In genomic region chr2:36409971-36410370, GRCh38 we compare ENCODE assay signal across 26 cellular contexts. TPM values are rescaled to one million over a fixed set of nuclear protein-coding genes. Genes with fewer than 3 reads are reported as not detected.
DNase-seq lines count a peak whose midpoint lies in the region; ATAC-seq, FAIRE-seq and TF ChIP-seq lines count a peak whose summit lies in the region.
"Had no signal": no experiment of that assay in that cellular context is flagged by ENCODE, and none has a peak within 500 bp of the region (broad histone marks: within the 10 kb centered on the region; RNA-seq: fewer than 3 reads in every experiment).

No MANE protein-coding gene starts in this region.

- H3K27me3 Mint-ChIP-seq in astrocyte (ENCODE audit: low read depth, unreplicated experiment) = no peaks in the 10 kb centered on the region
- H3K27me3 Mint-ChIP-seq: activated CD8-positive, alpha-beta memory T cell treated with anti-CD3 and anti-CD28 coated beads, Interleukin-2, amount 10 ng/mL, durations not matched to agents 7 days and 5 days had no signal

- no peak overlapping the region for H3K4me3 ChIP-seq in heart left ventricle
- no peak overlapping the region for H3K4me3 ChIP-seq in astrocyte (ENCODE audit: insufficient read depth, low read depth, low read length)
- H3K4me3 ChIP-seq in suprapubic skin = no peak overlapping the region
- H3K4me3 ChIP-seq: body of pancreas, smooth muscle cell, stomach, uterus had no signal

- H3K4me1 Mint-ChIP-seq in astrocyte (ENCODE audit: low read depth, unreplicated experiment) = peaks cover 72% of the 10 kb centered on the region
- H3K4me1 Mint-ChIP-seq: activated CD8-positive, alpha-beta memory T cell treated with anti-CD3 and anti-CD28 coated beads, Interleukin-2, amount 10 ng/mL, durations not matched to agents 7 days and 5 days had no signal

- H3K79me2 ChIP-seq in astrocyte (ENCODE audit: insufficient read depth, low read length) = peaks cover 99% of the 10 kb centered on the region

- no peak for TF ChIP-seq CTCF in heart left ventricle (IDR thresholded peaks at IDR 0.05)
- TF ChIP-seq CTCF in astrocyte (IDR thresholded peaks at IDR 0.05; ENCODE audit: insufficient read depth, low read depth, low read length) = no peak
- TF ChIP-seq CTCF in suprapubic skin (IDR thresholded peaks at IDR 0.05) = no peak
- no peak for TF ChIP-seq CTCF in omental fat pad (IDR thresholded peaks at IDR 0.05)

- no peaks in the 10 kb centered on the region for H3K27me3 ChIP-seq in heart left ventricle
- H3K27me3 ChIP-seq in astrocyte (ENCODE audit: insufficient read depth, low read length) = no peaks in the 10 kb centered on the region
- no peaks in the 10 kb centered on the region for H3K27me3 ChIP-seq in suprapubic skin
- H3K27me3 ChIP-seq: body of pancreas, stomach, uterus had no signal

- H3K36me3 Mint-ChIP-seq in astrocyte (ENCODE audit: low read depth, unreplicated experiment) = peaks cover 2% of the 10 kb centered on the region
- H3K36me3 Mint-ChIP-seq: activated CD8-positive, alpha-beta memory T cell treated with anti-CD3 and anti-CD28 coated beads, Interleukin-2, amount 10 ng/mL, durations not matched to agents 7 days and 5 days; activated naive CD8-positive, alpha-beta T cell; mesothelial cell of epicardium had no signal

- no peak for ATAC-seq in heart left ventricle
- no peak for ATAC-seq in Right ventricle myocardium inferior
- ATAC-seq in omental fat pad (ENCODE audit: low FRiP score) = no peak
- ATAC-seq: activated CD8-positive, alpha-beta memory T cell treated with anti-CD3 and anti-CD28 coated beads, Interleukin-2, amount 10 ng/mL, durations not matched to agents 7 days and 5 days; body of pancreas had no signal

- no peaks in the 10 kb centered on the region for H3K9me3 Mint-ChIP-seq in astrocyte (ENCODE audit: unreplicated experiment)
- H3K9me3 Mint-ChIP-seq: mesothelial cell of epicardium, nephron had no signal

- no peak for DNase-seq in heart left ventricle
- DNase-seq in Right ventricle myocardium inferior (ENCODE audit: missing footprints) = no peak
- DNase-seq in astrocyte (ENCODE audit: low read depth) = no peak
- peak; percentile 56 for DNase-seq in kidney glomerular epithelial cell (lab: John Stamatoyannopoulos, UW)
- DNase-seq in suprapubic skin (ENCODE audit: low spot score in 2 of 2) = no peak
- no peak for DNase-seq in omental fat pad (ENCODE audit: low spot score)
- no peak for DNase-seq in HTR-8/SVneo (ENCODE audit: insufficient read length, low spot score)
- DNase-seq in stimulated activated CD4-positive, alpha-beta T cell treated with anti-CD3 and anti-CD28 coated beads, Interleukin-4, amount 100 ng/mL, for 4 hours = no peak
- DNase-seq: 8988T; activated CD4-positive, alpha-beta T cell treated with anti-CD3 and anti-CD28 coated beads for 48 hours; activated CD8-positive, alpha-beta memory T cell treated with anti-CD3 and anti-CD28 coated beads, Interleukin-2, amount 10 ng/mL, durations not matched to agents 7 days and 5 days; body of pancreas; Calu3; foreskin melanocyte; HCEC 1CT; NCI-H1417; NCI-H2107; NCI-H524 treated with DMSO at 0.1 percent for 48 hours; stimulated activated CD4-positive, alpha-beta T cell treated with anti-CD3 and anti-CD28 coated beads, Interleukin-4, amount 100 ng/mL, for 1 hour; stomach; uterus had no signal

- TF ChIP-seq POLR2A in heart left ventricle (IDR thresholded peaks at IDR 0.05) (no peak), suprapubic skin (IDR thresholded peaks at IDR 0.05) (no peak)

- FAIRE-seq in astrocyte (lab: Jason Lieb, UNC) (peak; percentile 5), HTR-8/SVneo (lab: Jason Lieb, UNC) (no peak)

- H3K9ac ChIP-seq in astrocyte (ENCODE audit: low read length) = peak overlapping the region; percentile 3

- no peak overlapping the region for H3K4me3 Mint-ChIP-seq in astrocyte (ENCODE audit: unreplicated experiment)
- H3K4me3 Mint-ChIP-seq: activated CD8-positive, alpha-beta memory T cell treated with anti-CD3 and anti-CD28 coated beads, Interleukin-2, amount 10 ng/mL, durations not matched to agents 7 days and 5 days; activated naive CD8-positive, alpha-beta T cell; mesothelial cell of epicardium; nephron had no signal

- H3K36me3 ChIP-seq in heart left ventricle = no peaks in the 10 kb centered on the region
- H3K36me3 ChIP-seq in astrocyte (ENCODE audit: insufficient read depth, low read length) = no peaks in the 10 kb centered on the region
- H3K36me3 ChIP-seq in suprapubic skin = no peaks in the 10 kb centered on the region
- H3K36me3 ChIP-seq: stomach, uterus had no signal

- no peak for TF ChIP-seq EP300 in suprapubic skin (IDR thresholded peaks at IDR 0.05)

- H2AFZ ChIP-seq in astrocyte (ENCODE audit: low read depth, low read length) = no peak overlapping the region

- H3K4me2 ChIP-seq in astrocyte (ENCODE audit: low read length) = no peak overlapping the region
- H3K4me2 ChIP-seq: smooth muscle cell had no signal

- H3K9me3 ChIP-seq in heart left ventricle (no peaks in the 10 kb centered on the region), astrocyte (ENCODE audit: insufficient read depth, low read depth, low read length) (no peaks in the 10 kb centered on the region), suprapubic skin (no peaks in the 10 kb centered on the region)
- H3K9me3 ChIP-seq: body of pancreas, stomach, uterus had no signal

- H3K27ac Mint-ChIP-seq in astrocyte (ENCODE audit: unreplicated experiment) = no peak overlapping the region
- H3K27ac Mint-ChIP-seq: activated CD8-positive, alpha-beta memory T cell treated with anti-CD3 and anti-CD28 coated beads, Interleukin-2, amount 10 ng/mL, durations not matched to agents 7 days and 5 days; activated naive CD8-positive, alpha-beta T cell; mesothelial cell of epicardium had no signal

- WGBS in heart left ventricle, 4 donors = 24 to 42% (median 37%) methylated on average over 3 of the region's 3 CpGs
- 64% methylated on average over 3 of the region's 3 CpGs for WGBS in suprapubic skin

- H3K27ac ChIP-seq in heart left ventricle (peak overlapping the region in 10 of 12 donors; percentile 13 to 69 (median 44)), astrocyte (ENCODE audit: low read depth, low read length) (peak overlapping the region; percentile 2), suprapubic skin (peak overlapping the region; percentile 26)
- H3K27ac ChIP-seq: RWPE1 had no signal

- H3K4me1 ChIP-seq in heart left ventricle = peaks cover 20 to 100% (median 83%) of the 10 kb centered on the region in 12 donors
- peaks cover 51% of the 10 kb centered on the region for H3K4me1 ChIP-seq in astrocyte (ENCODE audit: insufficient read depth, low read length)
- peaks cover 39% of the 10 kb centered on the region for H3K4me1 ChIP-seq in suprapubic skin
- H3K4me1 ChIP-seq: uterus had no signal

- intact Hi-C loops in heart left ventricle (cut with DNase I) = loop anchor here in 9 of 10 donors (5.0 to 10.0 kb wide), 5 partner anchors 38 to 185 kb away; partner anchors contain the start of genes CRIM1 (in 8 of the 9) and FEZ2 (in 1 of the 9)
- intact Hi-C loops in Right ventricle myocardium inferior (cut with DNase I) = loop anchor here (5.0 kb wide), 2 partner anchors 38 to 72 kb away; no protein-coding TSS in a partner anchor

- H4K20me1 ChIP-seq in astrocyte (ENCODE audit: insufficient read depth, low read length) = peaks cover 59% of the 10 kb centered on the region

RNA-seq across cellular contexts. Expression of gene CRIM1, which starts 54.4 kb away (rescaled TPM):
- total RNA-seq in heart left ventricle (100 to 1,000 TPM in 3 of 9 donors, 10 to 100 TPM in 6; 34.9 to 120 (median 89.3) TPM), Right ventricle myocardium inferior (21.7 TPM), astrocyte (138 and 180 TPM in 2 replicates), suprapubic skin (100 to 1,000 TPM in 2 of 4 donors, 10 to 100 TPM in 2; 72.6 to 162 (median 112) TPM), omental fat pad (100 to 1,000 TPM; 229 to 252 (median 233) TPM)
- 10 to 100 TPM; 14.7 to 47.9 TPM for polyA plus RNA-seq in heart left ventricle
